In genomic region chr18:8809514-8809913, GRCh38 we compare ENCODE assay signal across 20 cellular contexts.
"Had no signal": no experiment of that assay in that cellular context is flagged by ENCODE, and none has a peak within 500 bp of the region (broad histone marks: within the 10 kb centered on the region; RNA-seq: fewer than 3 reads in every experiment).

No MANE protein-coding gene starts in this region.

- H3K27me3 Mint-ChIP-seq: memory B cell, naive B cell had no signal

- H3K27ac ChIP-seq: coronary artery, foreskin keratinocyte, left ventricle myocardium inferior, lower lobe of right lung, neutrophil, right atrium auricular region, suprapubic skin, tibial artery, upper lobe of left lung had no signal

- H3K36me3 Mint-ChIP-seq: immature natural killer cell had no signal

- H3K9me3 ChIP-seq: left ventricle myocardium inferior, lower lobe of right lung, neutrophil, right atrium auricular region, suprapubic skin, tibial artery, upper lobe of left lung had no signal

- DNase-seq: effector CD4-positive, alpha-beta T cell; endodermal cell; erythroblast; foreskin keratinocyte; immature natural killer cell; left ventricle myocardium inferior; lower lobe of right lung; naive B cell; posterior cingulate gyrus; stimulated activated CD4-positive, alpha-beta T cell treated with anti-CD3 and anti-CD28 coated beads, Interleukin-2, amount 100 ng/mL, for 48 hours; stimulated activated naive CD4-positive, alpha-beta T cell treated with Interleukin-2 at 50 U/mL for 16 hours; tibial artery had no signal

- H3K27me3 ChIP-seq: foreskin keratinocyte, neutrophil, right atrium auricular region, suprapubic skin, tibial artery, upper lobe of left lung had no signal

- H3K4me3 ChIP-seq: coronary artery, left ventricle myocardium inferior, lower lobe of right lung, right atrium auricular region, smooth muscle cell, suprapubic skin, tibial artery, upper lobe of left lung had no signal

- H3K4me3 Mint-ChIP-seq: endodermal cell, immature natural killer cell, memory B cell, nephron had no signal

- H3K9me3 Mint-ChIP-seq: endodermal cell, immature natural killer cell, memory B cell, nephron had no signal

- H3K4me1 ChIP-seq: lower lobe of right lung, right atrium auricular region, suprapubic skin, upper lobe of left lung had no signal

- H3K4me2 ChIP-seq: smooth muscle cell had no signal

- ATAC-seq: foreskin keratinocyte, lower lobe of right lung had no signal

- H3K36me3 ChIP-seq: left ventricle myocardium inferior, lower lobe of right lung, neutrophil, right atrium auricular region, tibial artery, upper lobe of left lung had no signal

- H3K27ac Mint-ChIP-seq: endodermal cell, immature natural killer cell, memory B cell, nephron had no signal
